In the genomic region with DNA sequence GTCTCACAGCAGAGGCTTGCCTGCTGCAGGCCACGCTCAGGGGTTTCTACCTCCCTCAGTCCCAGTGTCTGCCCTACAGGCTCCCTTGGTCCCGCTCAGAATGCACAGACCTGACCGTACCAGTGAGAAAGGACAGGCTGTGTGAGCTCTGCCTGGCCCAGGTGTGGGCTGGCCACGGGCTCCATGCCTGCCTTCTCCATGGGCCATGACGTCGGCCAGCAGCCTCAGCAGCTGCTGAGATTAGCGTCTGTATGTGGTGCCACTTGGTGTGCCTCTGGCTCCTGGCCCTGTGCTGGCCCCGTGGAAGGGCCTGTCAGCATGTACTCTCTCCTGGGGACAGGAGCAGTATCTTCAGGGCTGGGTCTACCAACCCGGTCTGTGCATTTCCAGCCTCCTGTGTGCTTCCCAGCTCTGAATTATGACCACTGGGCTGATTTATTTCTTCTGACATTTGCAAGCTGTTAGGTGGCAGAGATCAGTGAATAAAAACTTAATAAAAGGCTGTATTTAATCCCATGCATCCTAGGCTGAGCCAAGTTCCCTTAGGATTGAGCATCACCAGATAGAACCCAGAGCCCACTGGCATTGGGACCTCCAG, we compare ENCODE assay signal across 8 cellular contexts. TPM values are rescaled to one million over a fixed set of nuclear protein-coding genes. Genes with fewer than 3 reads are reported as not detected.
DNase-seq lines count a peak whose midpoint lies in the region; ATAC-seq and TF ChIP-seq lines count a peak whose summit lies in the region.

No MANE protein-coding gene starts in this region.

- peaks cover 49% of the 10 kb centered on the region for H3K36me3 Mint-ChIP-seq in activated CD4-positive, alpha-beta T cell treated with anti-CD3 and anti-CD28 coated beads, Interleukin-2, amount 10 ng/mL, durations not matched to agents 24 days and 14 days (ENCODE audit: low read depth)
- H3K36me3 Mint-ChIP-seq in activated T-helper 17 cell treated with anti-CD3 and anti-CD28 coated beads, Interleukin-2, amount 50 U/mL, for 72 hours (ENCODE audit: low read depth) = peaks cover 80% of the 10 kb centered on the region

- peak overlapping the region; percentile 86 for H3K4me3 Mint-ChIP-seq in activated CD4-positive, alpha-beta T cell treated with anti-CD3 and anti-CD28 coated beads, Interleukin-2, amount 10 ng/mL, durations not matched to agents 24 days and 14 days
- H3K4me3 Mint-ChIP-seq in activated T-helper 17 cell treated with anti-CD3 and anti-CD28 coated beads, Interleukin-2, amount 50 U/mL, for 72 hours = peak overlapping the region; percentile 82

- peak overlapping the region; percentile 87 for H3K27ac Mint-ChIP-seq in activated CD4-positive, alpha-beta T cell treated with anti-CD3 and anti-CD28 coated beads, Interleukin-2, amount 10 ng/mL, durations not matched to agents 24 days and 14 days
- H3K27ac Mint-ChIP-seq in activated T-helper 17 cell treated with anti-CD3 and anti-CD28 coated beads, Interleukin-2, amount 50 U/mL, for 72 hours = peak overlapping the region; percentile 95

- no peak for TF ChIP-seq CTCF in left lung (IDR thresholded peaks at IDR 0.05)
- TF ChIP-seq CTCF in thyroid gland (IDR thresholded peaks at IDR 0.05) = no peak

- H3K27ac ChIP-seq in left lung = peak overlapping the region; percentile 90 to 94
- H3K27ac ChIP-seq in thyroid gland = peak overlapping the region; percentile 96 to 100 (median 100)

- ATAC-seq in activated T-helper 17 cell treated with anti-CD3 and anti-CD28 coated beads, Interleukin-2, amount 50 U/mL, for 72 hours (replicated peaks) = no peak
- ATAC-seq in left lung = peak; percentile 46

- H3K9me3 ChIP-seq in left lung (no peaks in the 10 kb centered on the region), thyroid gland (no peaks in the 10 kb centered on the region)

- H3K9me3 Mint-ChIP-seq in activated CD4-positive, alpha-beta T cell treated with anti-CD3 and anti-CD28 coated beads, Interleukin-2, amount 10 ng/mL, durations not matched to agents 24 days and 14 days = no peaks in the 10 kb centered on the region
- no peaks in the 10 kb centered on the region for H3K9me3 Mint-ChIP-seq in activated T-helper 17 cell treated with anti-CD3 and anti-CD28 coated beads, Interleukin-2, amount 50 U/mL, for 72 hours

- DNase-seq in activated CD4-positive, alpha-beta T cell treated with anti-CD3 and anti-CD28 coated beads, Interleukin-2, amount 10 ng/mL, durations not matched to agents 24 days and 14 days = peak; percentile 72
- DNase-seq in activated CD4-positive, alpha-beta T cell treated with anti-CD3 and anti-CD28 coated beads for 4 hours = no peak
- DNase-seq in left lung (peak in 1 of 2 donors; percentile 83), thyroid gland (peak; percentile 81 to 87), NCI-H1105 treated with DMSO at 0.1 percent for 48 hours (lab: John Stamatoyannopoulos, UW) (no peak), HT-29 (ENCODE audit: low spot score) (no peak), germinal center (ENCODE audit: low spot score) (no peak)

- H3K4me3 ChIP-seq in left lung (no peak overlapping the region), thyroid gland (replicated peaks in 1 of 3) (no peak overlapping the region)

- 17 to 29% methylated on average over 6 to 8 of the region's 9 CpGs for WGBS in thyroid gland, 2 donors

- intact Hi-C loops in activated CD4-positive, alpha-beta T cell treated with anti-CD3 and anti-CD28 coated beads, Interleukin-2, amount 10 ng/mL, durations not matched to agents 24 days and 14 days (cut with micrococcal nuclease) = no loop called here
- intact Hi-C loops in left lung (cut with DNase I) (no loop called here), thyroid gland (cut with DNase I) (no loop called here)

- TF ChIP-seq POLR2A in thyroid gland (IDR thresholded peaks at IDR 0.05) = peak in 1 of 2 donors; percentile 61

- no peaks in the 10 kb centered on the region for H3K27me3 ChIP-seq in left lung
- H3K27me3 ChIP-seq in thyroid gland = no peaks in the 10 kb centered on the region

- H3K4me1 ChIP-seq in left lung (peaks cover 57 to 99% of the 10 kb centered on the region in 2 donors), thyroid gland (peaks cover 91 to 100% of the 10 kb centered on the region in 2 donors)

- no peaks in the 10 kb centered on the region for H3K27me3 Mint-ChIP-seq in activated CD4-positive, alpha-beta T cell treated with anti-CD3 and anti-CD28 coated beads, Interleukin-2, amount 10 ng/mL, durations not matched to agents 24 days and 14 days
- no peaks in the 10 kb centered on the region for H3K27me3 Mint-ChIP-seq in activated T-helper 17 cell treated with anti-CD3 and anti-CD28 coated beads, Interleukin-2, amount 50 U/mL, for 72 hours

- peaks cover 89% of the 10 kb centered on the region for H3K4me1 Mint-ChIP-seq in activated CD4-positive, alpha-beta T cell treated with anti-CD3 and anti-CD28 coated beads, Interleukin-2, amount 10 ng/mL, durations not matched to agents 24 days and 14 days
- peaks cover 77% of the 10 kb centered on the region for H3K4me1 Mint-ChIP-seq in activated T-helper 17 cell treated with anti-CD3 and anti-CD28 coated beads, Interleukin-2, amount 50 U/mL, for 72 hours

- H3K36me3 ChIP-seq in left lung (peaks cover 0 to 22% of the 10 kb centered on the region in 2 donors), thyroid gland (no peaks in the 10 kb centered on the region)

RNA-seq across cellular contexts. Expression of gene KLF13, which starts 25.7 kb away (rescaled TPM):
- 122 and 135 TPM in 2 replicates for total RNA-seq in activated CD4-positive, alpha-beta T cell treated with anti-CD3 and anti-CD28 coated beads, Interleukin-2, amount 10 ng/mL, durations not matched to agents 24 days and 14 days
- 100 to 1,000 TPM; 101 to 119 TPM for total RNA-seq in activated T-helper 17 cell treated with anti-CD3 and anti-CD28 coated beads, Interleukin-2, amount 50 U/mL, for 72 hours
- total RNA-seq in left lung = 100 to 1,000 TPM; 110 to 116 TPM
- total RNA-seq in thyroid gland = 100 to 1,000 TPM in 2 of 4 donors, 10 to 100 TPM in 2; 84.0 to 117 (median 97.6) TPM
- 52.2 and 52.7 TPM in 2 replicates for total RNA-seq in HT-29 (2014; rRNA removed; shearing (Covaris generic))

Comparison
In these comparisons a context has a peak if more than half of its experiments do, and no peak if none do; other contexts are left out.
1. DNase-seq: peak in activated CD4-positive, alpha-beta T cell treated with anti-CD3 and anti-CD28 coated beads, Interleukin-2, amount 10 ng/mL, durations not matched to agents 24 days and 14 days (single experiment) and thyroid gland (2 of 2); none in activated CD4-positive, alpha-beta T cell treated with anti-CD3 and anti-CD28 coated beads for 4 hours (0 of 2), NCI-H1105 treated with DMSO at 0.1 percent for 48 hours (single experiment), HT-29 (single experiment) and germinal center (single experiment).